18 cellular contexts compared by ENCODE assay signal in the genomic region with DNA sequence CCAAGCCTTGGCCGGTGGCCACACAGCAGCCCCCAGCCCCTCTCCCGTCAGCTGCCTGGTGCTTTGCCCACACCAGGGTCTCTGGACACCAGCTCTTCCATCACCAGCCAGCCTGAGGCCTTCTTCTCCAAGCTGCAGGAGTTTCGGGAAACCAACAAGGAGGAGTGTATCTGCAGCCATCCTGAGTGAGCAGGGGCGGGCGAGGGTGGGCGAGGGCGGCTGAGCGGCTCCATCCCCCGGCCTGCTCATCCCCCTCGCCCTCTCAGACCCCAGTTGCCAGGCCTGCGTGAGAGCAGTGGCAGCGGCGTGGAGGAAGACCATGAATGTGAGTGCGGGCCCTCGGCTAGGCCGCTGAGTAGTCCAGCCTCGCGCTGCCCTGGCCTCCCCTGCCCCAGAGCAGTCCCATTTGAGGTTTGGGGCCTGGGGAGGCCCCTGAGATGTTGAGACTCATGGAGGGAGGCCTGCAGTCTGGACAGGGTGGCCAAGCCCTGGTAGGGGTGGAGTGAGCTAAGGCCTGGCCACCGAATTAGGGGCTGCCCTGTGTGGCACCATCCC. TPM values are rescaled to one million over a fixed set of nuclear protein-coding genes. Genes with fewer than 3 reads are reported as not detected.
DNase-seq lines count a peak whose midpoint lies in the region; ATAC-seq, FAIRE-seq and TF ChIP-seq lines count a peak whose summit lies in the region.
"Had no signal": no experiment of that assay in that cellular context is flagged by ENCODE, and none has a peak within 500 bp of the region (broad histone marks: within the 10 kb centered on the region; RNA-seq: fewer than 3 reads in every experiment).

No MANE protein-coding gene starts in this region.

- no TSS peak for BruUV-seq in K562 (replicated peaks; lab: Mats Ljungman, UMichigan)

- H3K4ac ChIP-seq in neuronal stem cell (ENCODE audit: low read length), result no peak overlapping the region

- H3K27me3 ChIP-seq in BLaER1 treated with 17β-estradiol and CSF1 and Interleukin-3, amounts not matched to agents 10 nM and 100 nM, result no peaks in the 10 kb centered on the region
- H3K27me3 ChIP-seq in K562 (ENCODE audit: control insufficient read depth in 2 of 2, insufficient read depth in 2 of 2, low read length in 2 of 2) (no peaks in the 10 kb centered on the region), neuronal stem cell (ENCODE audit: control insufficient read depth in 3 of 3, insufficient read depth in 3 of 3, low read depth in 1 of 3, low read length in 3 of 3) (no peaks in the 10 kb centered on the region)

- no peak overlapping the region for H2AK5ac ChIP-seq in neuronal stem cell (ENCODE audit: low read depth, low read length)

- peak overlapping the region; percentile 25 to 72 (median 53); a peak in 19 of 22 replicates for H3K9ac ChIP-seq in BLaER1 treated with 17β-estradiol and CSF1 and Interleukin-3, amounts not matched to agents 10 nM and 100 nM
- H3K9ac ChIP-seq in K562 (ENCODE audit: insufficient read depth in 1 of 2, low read depth in 2 of 2, low read length in 2 of 2) (peak overlapping the region in 1 of 2 experiments; percentile 61; a peak in 2 of 4 replicates), neuronal stem cell (ENCODE audit: low read depth, low read length, poor library complexity) (peak overlapping the region; percentile 36)

- no peak for TF ChIP-seq RAD21 in K562 (CRISPR knock-in tag; conservative IDR thresholded peaks at IDR 0.05 in 1 of 2, IDR thresholded peaks at IDR 0.05 in 1 of 2)

- H3K4me2 ChIP-seq in BLaER1 treated with 17β-estradiol and CSF1 and Interleukin-3, amounts not matched to agents 10 nM and 100 nM, result peak overlapping the region; percentile 25 to 95 (median 78)
- H3K4me2 ChIP-seq in K562 (ENCODE audit: insufficient read depth, low read length) (no peak overlapping the region), neuronal stem cell (ENCODE audit: insufficient read depth, low read length, poor library complexity, severe bottlenecking) (no peak overlapping the region)

- H3K4me1 ChIP-seq in BLaER1 treated with 17β-estradiol and CSF1 and Interleukin-3, amounts not matched to agents 10 nM and 100 nM, result peaks cover 32 to 67% (median 52%) of the 10 kb centered on the region in 10 experiments
- H3K4me1 ChIP-seq in K562 (replicated peaks in 1 of 2; ENCODE audit: control insufficient read depth in 2 of 2, insufficient read depth in 2 of 2, low read length in 2 of 2), result peaks cover 0 to 25% of the 10 kb centered on the region in 2 experiments; a peak in 3 of 5 replicates
- H3K4me1 ChIP-seq in neuronal stem cell (ENCODE audit: control insufficient read depth in 2 of 2, insufficient read depth in 1 of 2, low read depth in 1 of 2, low read length in 2 of 2), result no peaks in the 10 kb centered on the region
- H3K4me1 ChIP-seq: HAP-1 had no signal

- no peaks in the 10 kb centered on the region for H3K79me1 ChIP-seq in neuronal stem cell (ENCODE audit: low read depth, low read length)

- no peaks in the 10 kb centered on the region for H3K27me3 Mint-ChIP-seq in stimulated activated naive B cell treated with anti-CD40 and anti-IgM and Interleukin-4, amounts not matched to agents 10 μg/mL and 1 μg/mL and 100 μg/mL, for 72 hours

- H3K79me2 ChIP-seq in K562 (ENCODE audit: control insufficient read depth, insufficient read depth, low read length), result no peaks in the 10 kb centered on the region

- TF ChIP-seq CTCF in K562 (IDR thresholded peaks at IDR 0.05 in 2 of 3, conservative IDR thresholded peaks at IDR 0.05 in 1 of 3; ENCODE audit: insufficient read depth in 2 of 3, low read depth in 1 of 3, low read length in 3 of 3), result no peak

- TF ChIP-seq EP300 in K562 (IDR thresholded peaks at IDR 0.05; ENCODE audit: low read length), result no peak

- ATAC-seq in K562, result no peak
- ATAC-seq in stimulated activated naive B cell treated with anti-CD40 and anti-IgM and Interleukin-4, amounts not matched to agents 10 μg/mL and 1 μg/mL and 100 μg/mL, for 72 hours (replicated peaks), result no peak
- ATAC-seq: CD8-positive, alpha-beta T cell had no signal

- H3K4me1 Mint-ChIP-seq in stimulated activated naive B cell treated with anti-CD40 and anti-IgM and Interleukin-4, amounts not matched to agents 10 μg/mL and 1 μg/mL and 100 μg/mL, for 72 hours, result peaks cover 21 to 22% of the 10 kb centered on the region in 2 donors

- intact Hi-C loops in K562 (cut with micrococcal nuclease), result no loop called here

- H3K14ac ChIP-seq in neuronal stem cell (ENCODE audit: low read length), result peak overlapping the region; percentile 50

- H2BK12ac ChIP-seq in neuronal stem cell (ENCODE audit: low read length), result no peak overlapping the region

- peak overlapping the region; percentile 31 for H2BK5ac ChIP-seq in neuronal stem cell (ENCODE audit: low read length)

- DNase-seq in K562 (ENCODE audit: extremely low read depth in 1 of 4, low spot score in 3 of 4) (no peak), neuronal stem cell (ENCODE audit: low spot score) (no peak), ecto neural progenitor cell (ENCODE audit: low spot score) (no peak), glomerular visceral epithelial cell (ENCODE audit: extremely low spot score) (no peak), AML-193 (lab: John Stamatoyannopoulos, UW) (no peak)
- DNase-seq in stimulated activated naive B cell treated with anti-CD40 and anti-IgM and Interleukin-4, amounts not matched to agents 10 μg/mL and 1 μg/mL and 100 μg/mL, for 72 hours, result no peak
- DNase-seq: ACHN; Calu3; CD8-positive, alpha-beta T cell; DMS79 treated with DMSO at 0.1 percent for 48 hours; GF-D8; IMR-90; KBM-7 had no signal

- peaks cover 2 to 85% (median 42%) of the 10 kb centered on the region in 11 experiments; a peak in 15 of 22 replicates for H4K20me1 ChIP-seq in BLaER1 treated with 17β-estradiol and CSF1 and Interleukin-3, amounts not matched to agents 10 nM and 100 nM
- peaks cover 3% of the 10 kb centered on the region; the same call in 1 of the 2 replicates for H4K20me1 ChIP-seq in K562 (replicated peaks; ENCODE audit: control insufficient read depth, insufficient read depth, low read length)

- H2BK120ac ChIP-seq in neuronal stem cell (ENCODE audit: low read depth, low read length), result no peak overlapping the region

- H3K9me3 Mint-ChIP-seq in stimulated activated naive B cell treated with anti-CD40 and anti-IgM and Interleukin-4, amounts not matched to agents 10 μg/mL and 1 μg/mL and 100 μg/mL, for 72 hours, result no peaks in the 10 kb centered on the region
- H3K9me3 Mint-ChIP-seq: CD8-positive, alpha-beta T cell had no signal

- no peak overlapping the region for H3K23ac ChIP-seq in neuronal stem cell (ENCODE audit: low read depth, low read length, poor library complexity)

- no peak overlapping the region for H4K91ac ChIP-seq in neuronal stem cell (ENCODE audit: low read depth, low read length, poor library complexity)

- no peaks in the 10 kb centered on the region for H3K9me3 ChIP-seq in BLaER1 treated with 17β-estradiol and CSF1 and Interleukin-3, amounts not matched to agents 10 nM and 100 nM (replicated peaks in 1 of 11)
- H3K9me3 ChIP-seq in K562 (replicated peaks; ENCODE audit: control insufficient read depth, insufficient read depth, low read depth, low read length) (no peaks in the 10 kb centered on the region), neuronal stem cell (replicated peaks in 1 of 2; ENCODE audit: control insufficient read depth in 2 of 2, insufficient read depth in 1 of 2, low read depth in 1 of 2, low read length in 2 of 2) (no peaks in the 10 kb centered on the region)
- H3K9me3 ChIP-seq: HAP-1 had no signal

- H3K4me3 ChIP-seq in BLaER1 treated with 17β-estradiol and CSF1 and Interleukin-3, amounts not matched to agents 10 nM and 100 nM, result no peak overlapping the region; a peak in 1 of 20 replicates
- H3K4me3 ChIP-seq in K562 (no peak overlapping the region), neuronal stem cell (ENCODE audit: low read length in 2 of 2) (no peak overlapping the region)
- H3K4me3 ChIP-seq: HAP-1 had no signal

- WGBS in K562 (ENCODE audit: insufficient coverage, low coverage, missing lambda C conversion rate), result 99% methylated on average over 10 of the region's 19 CpGs
- no CpG with 5 or more reads among the region's 19 CpGs for WGBS in neuronal stem cell (ENCODE audit: extremely low coverage in 2 of 2, insufficient read length in 2 of 2, insufficient replicate concordance in 1 of 2), 2 donors

- H3K9me1 ChIP-seq in K562 (ENCODE audit: control insufficient read depth, insufficient read depth, low read length), result peaks cover 6% of the 10 kb centered on the region

- no peak overlapping the region for H4K8ac ChIP-seq in neuronal stem cell (ENCODE audit: low read depth, low read length)

- FAIRE-seq in K562 (lab: Jason Lieb, UNC), result no peak
- FAIRE-seq: A204.1 had no signal

- POLR2A ChIA-PET in K562 (lab: Yijun Ruan, JAX), result interaction anchor here (0.6 to 6.9 kb wide), 8 partner anchors 10 to 1808 kb away, joined by 3 to 95 read pairs (median 4); a partner anchor contains a TSS

- H3K27ac Mint-ChIP-seq in stimulated activated naive B cell treated with anti-CD40 and anti-IgM and Interleukin-4, amounts not matched to agents 10 μg/mL and 1 μg/mL and 100 μg/mL, for 72 hours, result peak overlapping the region; percentile 47
- H3K27ac Mint-ChIP-seq: CD8-positive, alpha-beta T cell had no signal

- H2BK15ac ChIP-seq in neuronal stem cell (ENCODE audit: low read length), result no peak overlapping the region

- TF ChIP-seq POLR2A in K562 (conservative IDR thresholded peaks at IDR 0.05), result no peak

- CTCF ChIA-PET in K562 (lab: Yijun Ruan, JAX; ENCODE audit: low intra/inter-chr PET ratio), result no interaction called here

- H3K18ac ChIP-seq in neuronal stem cell (ENCODE audit: low read length), result no peak overlapping the region

- H3K4me3 Mint-ChIP-seq in stimulated activated naive B cell treated with anti-CD40 and anti-IgM and Interleukin-4, amounts not matched to agents 10 μg/mL and 1 μg/mL and 100 μg/mL, for 72 hours, result no peak overlapping the region
- H3K4me3 Mint-ChIP-seq: CD8-positive, alpha-beta T cell had no signal

- H3K27ac ChIP-seq in BLaER1 treated with 17β-estradiol and CSF1 and Interleukin-3, amounts not matched to agents 10 nM and 100 nM, result peak overlapping the region in 8 of 11 experiments; percentile 16 to 74 (median 48); a peak in 10 of 22 replicates
- H3K27ac ChIP-seq in K562 (ENCODE audit: extremely low read depth, low read depth, low read length) (no peak overlapping the region), neuronal stem cell (replicated peaks; ENCODE audit: low read length) (no peak overlapping the region)
- H3K27ac ChIP-seq: HL-60 had no signal

- peaks cover 52 to 100% (median 89%) of the 10 kb centered on the region in 11 experiments for H3K36me3 ChIP-seq in BLaER1 treated with 17β-estradiol and CSF1 and Interleukin-3, amounts not matched to agents 10 nM and 100 nM
- H3K36me3 ChIP-seq in K562 (ENCODE audit: control insufficient read depth, insufficient read depth, low read length), result peaks cover 77% of the 10 kb centered on the region; the same call in 2 of the 3 replicates
- peaks cover 41 to 81% of the 10 kb centered on the region in 2 donors for H3K36me3 ChIP-seq in neuronal stem cell (replicated peaks in 1 of 2; ENCODE audit: control insufficient read depth in 2 of 2, insufficient read depth in 2 of 2, low read length in 2 of 2)

- H2AFZ ChIP-seq in K562 (ENCODE audit: low read depth, low read length) (no peak overlapping the region), neuronal stem cell (ENCODE audit: low read length) (no peak overlapping the region)

- in situ Hi-C loops in K562 (cut with MboI), result no loop called here

- peaks cover 62 to 76% of the 10 kb centered on the region in 2 donors for H3K36me3 Mint-ChIP-seq in stimulated activated naive B cell treated with anti-CD40 and anti-IgM and Interleukin-4, amounts not matched to agents 10 μg/mL and 1 μg/mL and 100 μg/mL, for 72 hours

RNA-seq across cellular contexts. Expression of a gene that starts 9.7 kb away (rescaled TPM):
- total RNA-seq in K562 (2011; cell fraction: chromatin; rRNA removed; ENCODE audit: low replicate concordance), result 73.6 and 259 TPM in 2 replicates
- 259 and 285 TPM in 2 replicates for total RNA-seq in K562 (2011; cell fraction: nucleolus; rRNA removed)
- total RNA-seq in K562 (2011; cell fraction: nucleoplasm; rRNA removed), result 145 and 161 TPM in 2 replicates
- total RNA-seq in K562 (2014; rRNA removed) (117 and 131 TPM in 2 replicates), K562 (2014; rRNA removed; fragmentation: Illumina TruSeq; extraction: Trizol) (11.8 and 17.2 TPM in 2 replicates), K562 (2015; rRNA removed; fragmentation: Illumina TruSeq; extraction: Trizol) (50.7 and 55.6 TPM in 2 replicates), K562 (2021) (92.8 and 102 TPM in 2 replicates)
- polyA plus RNA-seq in K562 (2011; rRNA removed) (48.3 and 113 TPM in 2 replicates), K562 (2014; fragmentation: Illumina TruSeq; extraction: Trizol) (30.8 and 57.5 TPM in 2 replicates), K562 (2014; fragmentation: Nextera tagmentation; extraction: Ambion mirVana) (1 to 10 TPM; 2.5 to 5.1 TPM), K562 (2014; rRNA removed) (105 and 108 TPM in 2 replicates)
- polyA plus RNA-seq in K562 (2011; cell fraction: cytosol; rRNA removed), result 79.2 and 124 TPM in 2 replicates
- polyA plus RNA-seq in K562 (2011; cell fraction: nucleus; rRNA removed), result 514 and 538 TPM in 2 replicates
- 79.3 and 134 TPM in 2 replicates for polyA plus RNA-seq in K562 (2012)
- polyA minus RNA-seq in K562 (2011; rRNA and poly(A)+ RNA removed), result 15.8 and 16.2 TPM in 2 replicates
- 26.3 and 43.2 TPM in 2 replicates for polyA minus RNA-seq in K562 (2011; cell fraction: cytosol; rRNA and poly(A)+ RNA removed)
- 54.1 and 78.2 TPM in 2 replicates for polyA minus RNA-seq in K562 (2011; cell fraction: nucleus; rRNA and poly(A)+ RNA removed)
- 57.1 TPM for polyA plus RNA-seq in neuronal stem cell (2013, experiment 1 of 2)
- polyA plus RNA-seq in neuronal stem cell (2013, experiment 2 of 2), result 54.7 TPM

RNA-seq across cellular contexts. Expression of a gene that starts 34.1 kb away (rescaled TPM):
- total RNA-seq in K562 (2011; cell fraction: chromatin; rRNA removed; ENCODE audit: low replicate concordance), result 14.4 and 37.6 TPM in 2 replicates
- total RNA-seq in K562 (2011; cell fraction: nucleolus; rRNA removed), result 36.7 and 39.3 TPM in 2 replicates
- total RNA-seq in K562 (2011; cell fraction: nucleoplasm; rRNA removed), result 23.4 and 24.7 TPM in 2 replicates
- 22.2 and 27.1 TPM in 2 replicates for total RNA-seq in K562 (2014; rRNA removed)
- total RNA-seq in K562 (2014; rRNA removed; fragmentation: Illumina TruSeq; extraction: Trizol), result 5.9 and 8.7 TPM in 2 replicates
- total RNA-seq in K562 (2015; rRNA removed; fragmentation: Illumina TruSeq; extraction: Trizol), result 17.1 and 18.9 TPM in 2 replicates
- total RNA-seq in K562 (2021), result 38.4 and 40.2 TPM in 2 replicates
- polyA plus RNA-seq in K562 (2011; rRNA removed), result 5.6 and 12.0 TPM in 2 replicates
- polyA plus RNA-seq in K562 (2011; cell fraction: cytosol; rRNA removed), result 10.7 and 17.1 TPM in 2 replicates
- polyA plus RNA-seq in K562 (2011; cell fraction: nucleus; rRNA removed), result 8.7 and 10.8 TPM in 2 replicates
- 23.2 and 39.4 TPM in 2 replicates for polyA plus RNA-seq in K562 (2012)
- 22.4 and 24.4 TPM in 2 replicates for polyA plus RNA-seq in K562 (2014; fragmentation: Illumina TruSeq; extraction: Trizol)
- 1 to 10 TPM; 3.5 to 3.7 TPM for polyA plus RNA-seq in K562 (2014; fragmentation: Nextera tagmentation; extraction: Ambion mirVana)
- polyA plus RNA-seq in K562 (2014; rRNA removed), result 18.2 and 19.9 TPM in 2 replicates
- polyA minus RNA-seq in K562 (2011; rRNA and poly(A)+ RNA removed), result 6.5 and 7.8 TPM in 2 replicates
- polyA minus RNA-seq in K562 (2011; cell fraction: cytosol; rRNA and poly(A)+ RNA removed), result 14.6 and 16.9 TPM in 2 replicates
- polyA minus RNA-seq in K562 (2011; cell fraction: nucleus; rRNA and poly(A)+ RNA removed), result 5.3 and 7.6 TPM in 2 replicates
- polyA plus RNA-seq in neuronal stem cell (2013, experiment 1 of 2), result 0.01 TPM
- 0.01 TPM for polyA plus RNA-seq in neuronal stem cell (2013, experiment 2 of 2)
- total RNA-seq: Calu3; CD8-positive, alpha-beta T cell had no signal
- polyA plus RNA-seq: BJ had no signal

RNA-seq across cellular contexts. Expression of a gene that starts 48.8 kb away (rescaled TPM):
- 133 and 181 TPM in 2 replicates for total RNA-seq in K562 (2011; cell fraction: chromatin; rRNA removed; ENCODE audit: low replicate concordance)
- total RNA-seq in K562 (2011; cell fraction: nucleolus; rRNA removed), result 106 and 110 TPM in 2 replicates
- total RNA-seq in K562 (2011; cell fraction: nucleoplasm; rRNA removed), result 88.2 and 107 TPM in 2 replicates
- 95.4 and 108 TPM in 2 replicates for total RNA-seq in K562 (2014; rRNA removed)
- 87.1 and 109 TPM in 2 replicates for total RNA-seq in K562 (2014; rRNA removed; fragmentation: Illumina TruSeq; extraction: Trizol)
- 79.6 and 82.9 TPM in 2 replicates for total RNA-seq in K562 (2015; rRNA removed; fragmentation: Illumina TruSeq; extraction: Trizol)
- 147 and 158 TPM in 2 replicates for total RNA-seq in K562 (2021)
- polyA plus RNA-seq in K562 (2011; rRNA removed), result 83.4 and 112 TPM in 2 replicates
- polyA plus RNA-seq in K562 (2011; cell fraction: cytosol; rRNA removed), result 74.2 and 81.7 TPM in 2 replicates
- polyA plus RNA-seq in K562 (2011; cell fraction: nucleus; rRNA removed), result 185 and 193 TPM in 2 replicates
- polyA plus RNA-seq in K562 (2012), result 74.5 and 123 TPM in 2 replicates
- polyA plus RNA-seq in K562 (2014; fragmentation: Illumina TruSeq; extraction: Trizol), result 139 and 165 TPM in 2 replicates
- polyA plus RNA-seq in K562 (2014; fragmentation: Nextera tagmentation; extraction: Ambion mirVana), result 10 to 100 TPM; 10.5 to 14.0 TPM
- polyA plus RNA-seq in K562 (2014; rRNA removed), result 94.6 and 99.9 TPM in 2 replicates
- 105 and 127 TPM in 2 replicates for polyA minus RNA-seq in K562 (2011; rRNA and poly(A)+ RNA removed)
- polyA minus RNA-seq in K562 (2011; cell fraction: cytosol; rRNA and poly(A)+ RNA removed), result 52.3 and 57.5 TPM in 2 replicates
- 38.1 and 91.4 TPM in 2 replicates for polyA minus RNA-seq in K562 (2011; cell fraction: nucleus; rRNA and poly(A)+ RNA removed)
- polyA plus RNA-seq in neuronal stem cell (2013, experiment 1 of 2), result 35.1 TPM
- polyA plus RNA-seq in neuronal stem cell (2013, experiment 2 of 2), result 33.9 TPM

Comparison
In these comparisons a context has a peak if more than half of its experiments do, and no peak if none do; other contexts are left out.
1. H3K27ac ChIP-seq: peak in BLaER1 treated with 17β-estradiol and CSF1 and Interleukin-3, amounts not matched to agents 10 nM and 100 nM (8 of 11); none in K562 (single experiment) and neuronal stem cell (single experiment).
2. H3K4me2 ChIP-seq: peak in BLaER1 treated with 17β-estradiol and CSF1 and Interleukin-3, amounts not matched to agents 10 nM and 100 nM (11 of 11); none in K562 (single experiment) and neuronal stem cell (single experiment).